In the genomic region with DNA sequence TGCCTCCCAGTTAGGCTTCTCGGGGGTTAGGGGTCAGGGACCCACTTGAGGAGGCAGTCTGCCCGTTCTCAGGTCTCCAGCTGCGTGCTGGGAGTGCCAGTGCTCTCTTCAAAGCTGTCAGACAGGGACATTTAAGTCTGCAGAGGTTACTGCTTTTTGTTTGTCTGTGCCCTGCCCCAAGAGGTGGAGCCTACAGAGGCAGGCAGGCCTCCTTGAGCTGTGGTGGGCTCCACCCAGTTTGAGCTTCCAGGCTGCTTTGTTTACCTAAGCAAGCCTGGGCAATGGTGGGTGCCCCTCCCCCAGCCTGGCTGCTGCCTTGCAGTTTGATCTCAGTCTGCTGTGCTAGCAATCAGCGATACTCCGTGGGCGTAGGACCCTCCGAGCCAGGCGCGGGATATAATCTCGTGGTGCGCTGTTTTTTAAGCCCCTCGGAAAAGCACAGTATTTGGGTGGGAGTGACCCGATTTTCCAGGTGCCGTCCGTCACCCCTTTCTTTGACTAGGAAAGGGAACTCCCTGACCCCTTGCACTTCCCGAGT, we compare ENCODE assay signal across 1 cellular context.
TF ChIP-seq lines count a peak whose summit lies in the region.
"Not testable (repeated sequence)": the region's sequence is repeated elsewhere in the genome, so short reads cannot be mapped to it uniquely, and the experiment has no call there.

No MANE protein-coding gene starts in this region.

TF ChIP-seq in HepG2, 621 proteins besides CTCF, POLR2A, EP300 and RAD21 (continues in another document):
- TF ChIP-seq MED8 (CRISPR knock-in tag; IDR thresholded peaks at IDR 0.05; ENCODE audit: insufficient replicate concordance) (peak; percentile 19), HNF1B (CRISPR knock-in tag; IDR thresholded peaks at IDR 0.05) (peak; percentile 27; the same call in 1 of the 2 replicates), IRF9 (CRISPR knock-in tag; IDR thresholded peaks at IDR 0.05; ENCODE audit: borderline replicate concordance) (0 out of 2 replicates have a peak, but pooled peaks have one; percentile 32), SATB2 (CRISPR knock-in tag; IDR thresholded peaks at IDR 0.05) (0 out of 2 replicates have a peak, but pooled peaks have one; percentile 9), KMT2B (CRISPR knock-in tag; IDR thresholded peaks at IDR 0.05) (peak; percentile 88), YEATS2 (CRISPR knock-in tag; IDR thresholded peaks at IDR 0.05; ENCODE audit: borderline replicate concordance) (peak; percentile 51; the same call in 1 of the 2 replicates), NCOA5 (CRISPR knock-in tag; IDR thresholded peaks at IDR 0.05) (0 out of 2 replicates have a peak, but pooled peaks have one; percentile 16), KLF6 (CRISPR knock-in tag; IDR thresholded peaks at IDR 0.05) (0 out of 2 replicates have a peak, but pooled peaks have one; percentile 47), ZNF331 (CRISPR knock-in tag; IDR thresholded peaks at IDR 0.05) (0 out of 2 replicates have a peak, but pooled peaks have one; percentile 13), KDM2A (CRISPR knock-in tag; IDR thresholded peaks at IDR 0.05; ENCODE audit: borderline replicate concordance, low read depth) (peak; percentile 28; the same call in 1 of the 2 replicates), DPF2 (CRISPR knock-in tag; IDR thresholded peaks at IDR 0.05; ENCODE audit: borderline replicate concordance, low read depth) (0 out of 2 replicates have a peak, but pooled peaks have one; percentile 43), RBM39 (IDR thresholded peaks at IDR 0.05; ENCODE audit: low read depth, low read length, poor library complexity, severe bottlenecking) (peak; percentile 48), ZNF337 (CRISPR knock-in tag; IDR thresholded peaks at IDR 0.05; ENCODE audit: borderline replicate concordance, low read depth) (peak; percentile 72; the same call in 1 of the 2 replicates), PATZ1 (CRISPR knock-in tag; IDR thresholded peaks at IDR 0.05) (peak; percentile 48; the same call in 1 of the 2 replicates), SALL1 (CRISPR knock-in tag; IDR thresholded peaks at IDR 0.05) (peak; percentile 57; the same call in 1 of the 2 replicates), THAP11 (CRISPR knock-in tag; IDR thresholded peaks at IDR 0.05) (peak; percentile 38; the same call in 1 of the 2 replicates), KDM5B (CRISPR knock-in tag; IDR thresholded peaks at IDR 0.05; ENCODE audit: borderline replicate concordance) (peak; percentile 52; the same call in 1 of the 2 replicates), SIX4 (CRISPR knock-in tag; IDR thresholded peaks at IDR 0.05) (peak; percentile 28; the same call in 1 of the 2 replicates), ZNF710 (CRISPR knock-in tag; IDR thresholded peaks at IDR 0.05; ENCODE audit: borderline replicate concordance) (0 out of 2 replicates have a peak, but pooled peaks have one; percentile 34), ZNF781 (CRISPR knock-in tag; IDR thresholded peaks at IDR 0.05; ENCODE audit: borderline replicate concordance, not compliant biosample characterization) (peak; percentile 44), TBX2 (CRISPR knock-in tag; IDR thresholded peaks at IDR 0.05; ENCODE audit: borderline replicate concordance) (peak; percentile 53; the same call in 1 of the 2 replicates), PAXIP1 (CRISPR knock-in tag; conservative IDR thresholded peaks at IDR 0.05) (peak; percentile 56), ZNF768 (CRISPR knock-in tag; IDR thresholded peaks at IDR 0.05) (0 out of 2 replicates have a peak, but pooled peaks have one; percentile 29), ZNF136 (CRISPR knock-in tag; IDR thresholded peaks at IDR 0.05; ENCODE audit: low read depth) (0 out of 2 replicates have a peak, but pooled peaks have one; percentile 48), GATAD2A (CRISPR knock-in tag; IDR thresholded peaks at IDR 0.05) (peak; percentile 77), IRF2 (CRISPR knock-in tag; IDR thresholded peaks at IDR 0.05) (peak; percentile 67; the same call in 1 of the 2 replicates), SOX13 (CRISPR knock-in tag; conservative IDR thresholded peaks at IDR 0.05 in 1 of 2, IDR thresholded peaks at IDR 0.05 in 1 of 2) (peak in 1 of 2 experiments; percentile 32; a peak in 1 of 4 replicates), KAT7 (CRISPR knock-in tag; IDR thresholded peaks at IDR 0.05; ENCODE audit: borderline replicate concordance) (peak; percentile 74; the same call in 1 of the 2 replicates)
- TF ChIP-seq, protein P1, sequence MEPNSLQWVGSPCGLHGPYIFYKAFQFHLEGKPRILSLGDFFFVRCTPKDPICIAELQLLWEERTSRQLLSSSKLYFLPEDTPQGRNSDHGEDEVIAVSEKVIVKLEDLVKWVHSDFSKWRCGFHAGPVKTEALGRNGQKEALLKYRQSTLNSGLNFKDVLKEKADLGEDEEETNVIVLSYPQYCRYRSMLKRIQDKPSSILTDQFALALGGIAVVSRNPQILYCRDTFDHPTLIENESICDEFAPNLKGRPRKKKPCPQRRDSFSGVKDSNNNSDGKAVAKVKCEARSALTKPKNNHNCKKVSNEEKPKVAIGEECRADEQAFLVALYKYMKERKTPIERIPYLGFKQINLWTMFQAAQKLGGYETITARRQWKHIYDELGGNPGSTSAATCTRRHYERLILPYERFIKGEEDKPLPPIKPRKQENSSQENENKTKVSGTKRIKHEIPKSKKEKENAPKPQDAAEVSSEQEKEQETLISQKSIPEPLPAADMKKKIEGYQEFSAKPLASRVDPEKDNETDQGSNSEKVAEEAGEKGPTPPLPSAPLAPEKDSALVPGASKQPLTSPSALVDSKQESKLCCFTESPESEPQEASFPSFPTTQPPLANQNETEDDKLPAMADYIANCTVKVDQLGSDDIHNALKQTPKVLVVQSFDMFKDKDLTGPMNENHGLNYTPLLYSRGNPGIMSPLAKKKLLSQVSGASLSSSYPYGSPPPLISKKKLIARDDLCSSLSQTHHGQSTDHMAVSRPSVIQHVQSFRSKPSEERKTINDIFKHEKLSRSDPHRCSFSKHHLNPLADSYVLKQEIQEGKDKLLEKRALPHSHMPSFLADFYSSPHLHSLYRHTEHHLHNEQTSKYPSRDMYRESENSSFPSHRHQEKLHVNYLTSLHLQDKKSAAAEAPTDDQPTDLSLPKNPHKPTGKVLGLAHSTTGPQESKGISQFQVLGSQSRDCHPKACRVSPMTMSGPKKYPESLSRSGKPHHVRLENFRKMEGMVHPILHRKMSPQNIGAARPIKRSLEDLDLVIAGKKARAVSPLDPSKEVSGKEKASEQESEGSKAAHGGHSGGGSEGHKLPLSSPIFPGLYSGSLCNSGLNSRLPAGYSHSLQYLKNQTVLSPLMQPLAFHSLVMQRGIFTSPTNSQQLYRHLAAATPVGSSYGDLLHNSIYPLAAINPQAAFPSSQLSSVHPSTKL (CRISPR knock-in tag; IDR thresholded peaks at IDR 0.05): peak; percentile 84
- TF ChIP-seq, protein P2, sequence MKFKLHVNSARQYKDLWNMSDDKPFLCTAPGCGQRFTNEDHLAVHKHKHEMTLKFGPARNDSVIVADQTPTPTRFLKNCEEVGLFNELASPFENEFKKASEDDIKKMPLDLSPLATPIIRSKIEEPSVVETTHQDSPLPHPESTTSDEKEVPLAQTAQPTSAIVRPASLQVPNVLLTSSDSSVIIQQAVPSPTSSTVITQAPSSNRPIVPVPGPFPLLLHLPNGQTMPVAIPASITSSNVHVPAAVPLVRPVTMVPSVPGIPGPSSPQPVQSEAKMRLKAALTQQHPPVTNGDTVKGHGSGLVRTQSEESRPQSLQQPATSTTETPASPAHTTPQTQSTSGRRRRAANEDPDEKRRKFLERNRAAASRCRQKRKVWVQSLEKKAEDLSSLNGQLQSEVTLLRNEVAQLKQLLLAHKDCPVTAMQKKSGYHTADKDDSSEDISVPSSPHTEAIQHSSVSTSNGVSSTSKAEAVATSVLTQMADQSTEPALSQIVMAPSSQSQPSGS (CRISPR knock-in tag; IDR thresholded peaks at IDR 0.05): peak; percentile 24; the same call in 1 of the 2 replicates
- TF ChIP-seq, protein P3, sequence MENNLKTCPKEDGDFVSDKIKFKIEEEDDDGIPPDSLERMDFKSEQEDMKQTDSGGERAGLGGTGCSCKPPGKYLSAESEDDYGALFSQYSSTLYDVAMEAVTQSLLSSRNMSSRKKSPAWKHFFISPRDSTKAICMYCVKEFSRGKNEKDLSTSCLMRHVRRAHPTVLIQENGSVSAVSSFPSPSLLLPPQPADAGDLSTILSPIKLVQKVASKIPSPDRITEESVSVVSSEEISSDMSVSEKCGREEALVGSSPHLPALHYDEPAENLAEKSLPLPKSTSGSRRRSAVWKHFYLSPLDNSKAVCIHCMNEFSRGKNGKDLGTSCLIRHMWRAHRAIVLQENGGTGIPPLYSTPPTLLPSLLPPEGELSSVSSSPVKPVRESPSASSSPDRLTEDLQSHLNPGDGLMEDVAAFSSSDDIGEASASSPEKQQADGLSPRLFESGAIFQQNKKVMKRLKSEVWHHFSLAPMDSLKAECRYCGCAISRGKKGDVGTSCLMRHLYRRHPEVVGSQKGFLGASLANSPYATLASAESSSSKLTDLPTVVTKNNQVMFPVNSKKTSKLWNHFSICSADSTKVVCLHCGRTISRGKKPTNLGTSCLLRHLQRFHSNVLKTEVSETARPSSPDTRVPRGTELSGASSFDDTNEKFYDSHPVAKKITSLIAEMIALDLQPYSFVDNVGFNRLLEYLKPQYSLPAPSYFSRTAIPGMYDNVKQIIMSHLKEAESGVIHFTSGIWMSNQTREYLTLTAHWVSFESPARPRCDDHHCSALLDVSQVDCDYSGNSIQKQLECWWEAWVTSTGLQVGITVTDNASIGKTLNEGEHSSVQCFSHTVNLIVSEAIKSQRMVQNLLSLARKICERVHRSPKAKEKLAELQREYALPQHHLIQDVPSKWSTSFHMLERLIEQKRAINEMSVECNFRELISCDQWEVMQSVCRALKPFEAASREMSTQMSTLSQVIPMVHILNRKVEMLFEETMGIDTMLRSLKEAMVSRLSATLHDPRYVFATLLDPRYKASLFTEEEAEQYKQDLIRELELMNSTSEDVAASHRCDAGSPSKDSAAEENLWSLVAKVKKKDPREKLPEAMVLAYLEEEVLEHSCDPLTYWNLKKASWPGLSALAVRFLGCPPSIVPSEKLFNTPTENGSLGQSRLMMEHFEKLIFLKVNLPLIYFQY (CRISPR knock-in tag; IDR thresholded peaks at IDR 0.05; ENCODE audit: borderline replicate concordance): 0 out of 2 replicates have a peak, but pooled peaks have one; percentile 31
- TF ChIP-seq SOX13 (IDR thresholded peaks at IDR 0.05): not testable (repeated sequence)
